In the genomic region with DNA sequence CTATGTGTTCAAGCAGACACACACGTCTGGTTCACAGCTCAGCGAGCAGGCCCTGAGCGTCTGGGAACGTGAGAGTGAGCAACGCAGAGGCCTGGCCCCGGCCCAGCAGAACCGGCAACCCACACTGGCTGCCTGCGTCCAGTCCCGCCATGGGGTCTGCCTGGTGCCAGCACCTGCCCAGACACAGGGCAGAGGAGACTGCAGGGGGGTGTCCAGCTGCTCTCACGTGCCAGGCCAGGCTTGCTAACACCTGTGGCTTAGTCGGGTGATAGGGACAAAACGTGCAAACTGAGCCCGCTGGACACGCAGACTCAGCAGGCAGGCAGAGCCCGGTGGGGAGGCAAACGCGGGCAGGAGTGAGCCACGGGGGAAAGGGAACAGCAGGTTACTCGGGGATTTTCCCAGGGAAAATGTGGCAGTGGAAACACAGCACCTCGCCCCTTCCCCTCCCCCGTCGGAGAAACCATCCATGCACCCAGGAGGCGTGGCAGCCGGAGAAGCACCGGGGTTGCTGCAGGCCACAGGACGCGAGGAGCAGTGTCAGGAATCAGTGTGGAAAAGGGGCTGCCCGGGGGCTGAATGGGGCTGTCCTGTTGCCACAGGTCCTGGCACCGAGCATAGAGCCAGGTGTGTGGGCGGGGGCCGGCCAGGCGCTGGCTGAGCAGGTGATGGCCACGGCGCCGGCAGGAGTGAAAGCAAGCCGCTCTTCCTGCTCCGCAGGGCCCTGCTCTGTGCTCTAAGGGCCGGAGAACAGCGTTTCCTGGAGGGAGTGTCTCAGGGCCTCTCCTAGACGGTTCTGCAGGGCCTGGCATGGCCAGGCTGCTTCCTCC, we compare ENCODE assay signal across 9 cellular contexts.
DNase-seq lines count a peak whose midpoint lies in the region; TF ChIP-seq lines count a peak whose summit lies in the region.
"Had no signal": no experiment of that assay in that cellular context is flagged by ENCODE, and none has a peak within 500 bp of the region (broad histone marks: within the 10 kb centered on the region; RNA-seq: fewer than 3 reads in every experiment).

No MANE protein-coding gene starts in this region.

- intact Hi-C loops in adrenal gland (cut with DNase I), result no loop called here
- intact Hi-C loops in spleen (cut with DNase I; ENCODE audit: low total_unique reads), result no loop called here

- H3K27me3 ChIP-seq in adrenal gland (no peaks in the 10 kb centered on the region), spleen (replicated peaks in 1 of 7) (peaks cover 0 to 6% (median 0%) of the 10 kb centered on the region in 7 donors), HAP-1 (ENCODE audit: low read depth) (no peaks in the 10 kb centered on the region)

- TF ChIP-seq RAD21 in Ishikawa (IDR thresholded peaks at IDR 0.05; ENCODE audit: low read depth), result 0 out of 2 replicates have a peak, but pooled peaks have one; percentile 13

- H3K27ac ChIP-seq in adrenal gland, result peak overlapping the region in 4 of 5 donors; percentile 32 to 85 (median 72)
- H3K27ac ChIP-seq in spleen, result peak overlapping the region in 6 of 8 donors; percentile 21 to 61 (median 44)

- DNase-seq in adrenal gland, result peak in 6 of 7 donors; percentile 61 to 82 (median 65)
- DNase-seq in islet precursor cell, result peak; percentile 76
- DNase-seq in spleen, result peak; percentile 74
- no peak for DNase-seq in DMS 273 treated with DMSO at 0.1 percent for 48 hours (lab: John Stamatoyannopoulos, UW)
- no peak for DNase-seq in KBM-7
- DNase-seq in HAP-1 (ENCODE audit: low spot score in 2 of 2), result no peak
- DNase-seq: dermis blood vessel endothelial cell, RPMI8226 had no signal

- TF ChIP-seq POLR2A in adrenal gland (IDR thresholded peaks at IDR 0.05) (no peak), spleen (IDR thresholded peaks at IDR 0.05) (no peak)

- H3K9me3 ChIP-seq in adrenal gland (replicated peaks in 1 of 3) (no peaks in the 10 kb centered on the region), spleen (no peaks in the 10 kb centered on the region), HAP-1 (no peaks in the 10 kb centered on the region)

- in situ Hi-C loops in KBM-7 (cut with MboI; ENCODE audit: low pct_unique_long_range_greater_than_20kb, low sequenced_read_pairs), result no loop called here
- in situ Hi-C loops in HAP-1 (cut with MboI; ENCODE audit: low sequenced_read_pairs), result no loop called here

- 46 to 53% (median 50%) methylated on average over 27 to 40 of the region's 40 CpGs for WGBS in adrenal gland, 4 donors
- 75 to 82% (median 80%) methylated on average over 37 to 40 of the region's 40 CpGs for WGBS in spleen, 5 donors

- H3K36me3 ChIP-seq in adrenal gland (replicated peaks in 1 of 2) (no peaks in the 10 kb centered on the region), spleen (peaks cover 0 to 28% (median 0%) of the 10 kb centered on the region in 6 donors), HAP-1 (replicated peaks) (no peaks in the 10 kb centered on the region)

- H3K4me3 ChIP-seq in adrenal gland (no peak overlapping the region), spleen (peak overlapping the region in 3 of 8 donors; percentile 9 to 43 (median 22)), HAP-1 (no peak overlapping the region)

- TF ChIP-seq EP300 in Ishikawa (IDR thresholded peaks at IDR 0.05; ENCODE audit: borderline replicate concordance), result peak; percentile 92

- H3K4me1 ChIP-seq in adrenal gland (replicated peaks in 1 of 2), result peaks cover 26 to 52% of the 10 kb centered on the region in 2 donors
- peaks cover 15 to 95% (median 46%) of the 10 kb centered on the region in 6 donors for H3K4me1 ChIP-seq in spleen
- no peaks in the 10 kb centered on the region for H3K4me1 ChIP-seq in HAP-1

- TF ChIP-seq CTCF in adrenal gland (IDR thresholded peaks at IDR 0.05), result no peak
- no peak for TF ChIP-seq CTCF in spleen (IDR thresholded peaks at IDR 0.05 in 8 of 11, conservative IDR thresholded peaks at IDR 0.05 in 3 of 11)

TF ChIP-seq in Ishikawa, 13 proteins besides CTCF, POLR2A, EP300 and RAD21:
- TF ChIP-seq YY1 (IDR thresholded peaks at IDR 0.05; ENCODE audit: low read depth) (no peak), NFIC (IDR thresholded peaks at IDR 0.05) (peak; percentile 95), FOXM1 (IDR thresholded peaks at IDR 0.05; ENCODE audit: borderline replicate concordance, low read depth) (peak; percentile 82; the same call in 1 of the 2 replicates), CEBPB (IDR thresholded peaks at IDR 0.05) (no peak), TAF1 (IDR thresholded peaks at IDR 0.05; ENCODE audit: low read depth) (peak; percentile 12), ZBTB7A (IDR thresholded peaks at IDR 0.05; ENCODE audit: low read depth) (no peak), CREB1 (IDR thresholded peaks at IDR 0.05; ENCODE audit: low read depth) (no peak), TEAD4 (IDR thresholded peaks at IDR 0.05) (peak; percentile 66; the same call in 1 of the 2 replicates), EGR1 (IDR thresholded peaks at IDR 0.05) (peak; percentile 82), TCF12 (IDR thresholded peaks at IDR 0.05; ENCODE audit: low read depth) (peak; percentile 96)
- TF ChIP-seq, protein P1, sequence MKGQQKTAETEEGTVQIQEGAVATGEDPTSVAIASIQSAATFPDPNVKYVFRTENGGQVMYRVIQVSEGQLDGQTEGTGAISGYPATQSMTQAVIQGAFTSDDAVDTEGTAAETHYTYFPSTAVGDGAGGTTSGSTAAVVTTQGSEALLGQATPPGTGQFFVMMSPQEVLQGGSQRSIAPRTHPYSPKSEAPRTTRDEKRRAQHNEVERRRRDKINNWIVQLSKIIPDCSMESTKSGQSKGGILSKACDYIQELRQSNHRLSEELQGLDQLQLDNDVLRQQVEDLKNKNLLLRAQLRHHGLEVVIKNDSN (IDR thresholded peaks at IDR 0.05), result peak; percentile 58
- TF ChIP-seq, protein P2, sequence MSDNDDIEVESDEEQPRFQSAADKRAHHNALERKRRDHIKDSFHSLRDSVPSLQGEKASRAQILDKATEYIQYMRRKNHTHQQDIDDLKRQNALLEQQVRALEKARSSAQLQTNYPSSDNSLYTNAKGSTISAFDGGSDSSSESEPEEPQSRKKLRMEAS (IDR thresholded peaks at IDR 0.05), result peak; percentile 86
- TF ChIP-seq, protein P3, sequence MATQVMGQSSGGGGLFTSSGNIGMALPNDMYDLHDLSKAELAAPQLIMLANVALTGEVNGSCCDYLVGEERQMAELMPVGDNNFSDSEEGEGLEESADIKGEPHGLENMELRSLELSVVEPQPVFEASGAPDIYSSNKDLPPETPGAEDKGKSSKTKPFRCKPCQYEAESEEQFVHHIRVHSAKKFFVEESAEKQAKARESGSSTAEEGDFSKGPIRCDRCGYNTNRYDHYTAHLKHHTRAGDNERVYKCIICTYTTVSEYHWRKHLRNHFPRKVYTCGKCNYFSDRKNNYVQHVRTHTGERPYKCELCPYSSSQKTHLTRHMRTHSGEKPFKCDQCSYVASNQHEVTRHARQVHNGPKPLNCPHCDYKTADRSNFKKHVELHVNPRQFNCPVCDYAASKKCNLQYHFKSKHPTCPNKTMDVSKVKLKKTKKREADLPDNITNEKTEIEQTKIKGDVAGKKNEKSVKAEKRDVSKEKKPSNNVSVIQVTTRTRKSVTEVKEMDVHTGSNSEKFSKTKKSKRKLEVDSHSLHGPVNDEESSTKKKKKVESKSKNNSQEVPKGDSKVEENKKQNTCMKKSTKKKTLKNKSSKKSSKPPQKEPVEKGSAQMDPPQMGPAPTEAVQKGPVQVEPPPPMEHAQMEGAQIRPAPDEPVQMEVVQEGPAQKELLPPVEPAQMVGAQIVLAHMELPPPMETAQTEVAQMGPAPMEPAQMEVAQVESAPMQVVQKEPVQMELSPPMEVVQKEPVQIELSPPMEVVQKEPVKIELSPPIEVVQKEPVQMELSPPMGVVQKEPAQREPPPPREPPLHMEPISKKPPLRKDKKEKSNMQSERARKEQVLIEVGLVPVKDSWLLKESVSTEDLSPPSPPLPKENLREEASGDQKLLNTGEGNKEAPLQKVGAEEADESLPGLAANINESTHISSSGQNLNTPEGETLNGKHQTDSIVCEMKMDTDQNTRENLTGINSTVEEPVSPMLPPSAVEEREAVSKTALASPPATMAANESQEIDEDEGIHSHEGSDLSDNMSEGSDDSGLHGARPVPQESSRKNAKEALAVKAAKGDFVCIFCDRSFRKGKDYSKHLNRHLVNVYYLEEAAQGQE (IDR thresholded peaks at IDR 0.05; ENCODE audit: low read depth), result no peak

Comparison
In these comparisons a context has a peak if more than half of its experiments do, and no peak if none do; other contexts are left out.
1. DNase-seq: peak in adrenal gland (6 of 7), islet precursor cell (single experiment) and spleen (single experiment); none in DMS 273 treated with DMSO at 0.1 percent for 48 hours (single experiment), KBM-7 (single experiment) and HAP-1 (0 of 2).